ENCODE assay signal across 14 cellular contexts in the genomic region with DNA sequence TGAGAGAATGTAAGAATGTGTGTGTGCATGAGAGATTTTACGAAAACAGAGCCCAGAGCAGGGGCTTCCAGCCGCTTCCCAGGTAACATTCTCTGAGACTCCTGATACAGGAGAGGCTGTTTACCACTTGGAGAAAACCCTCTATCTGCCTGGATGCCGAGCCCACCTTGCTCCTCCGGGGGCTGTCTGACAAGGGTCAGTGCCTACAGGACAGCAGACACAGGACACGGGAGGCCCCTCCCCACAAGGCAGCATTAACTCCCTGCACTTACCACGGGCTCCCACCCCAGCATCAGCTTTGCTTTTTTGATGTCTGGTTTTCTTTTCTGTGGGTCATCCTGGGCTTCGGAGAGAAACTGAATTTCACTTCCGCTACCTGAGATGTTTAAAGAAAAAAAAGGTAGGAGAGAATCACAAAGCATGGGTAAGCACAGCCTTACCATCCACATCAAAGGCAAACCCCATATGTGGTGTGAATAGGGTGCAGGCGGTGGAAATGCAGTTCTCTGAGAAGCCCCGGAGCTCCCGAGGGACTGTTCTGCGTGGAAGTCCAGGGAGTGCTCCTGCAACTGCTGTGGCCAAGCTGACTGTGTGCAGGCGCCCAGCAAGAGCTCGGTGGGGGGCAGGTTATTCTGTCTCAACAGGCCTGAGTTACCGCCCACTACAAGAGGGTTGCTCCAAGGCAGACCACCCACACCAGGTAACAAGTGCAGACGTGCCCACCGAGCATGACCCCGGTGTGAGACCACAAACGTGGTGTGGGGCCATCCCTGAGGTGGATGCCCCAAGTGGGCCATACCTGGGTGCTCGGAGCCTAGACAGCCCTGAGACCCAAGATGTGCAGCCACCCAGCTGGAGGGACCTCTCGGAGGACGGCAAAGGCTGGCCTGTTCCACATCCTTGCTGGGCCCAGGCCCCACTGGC.
DNase-seq lines count a peak whose midpoint lies in the region; ATAC-seq and TF ChIP-seq lines count a peak whose summit lies in the region.
"Had no signal": no experiment of that assay in that cellular context is flagged by ENCODE, and none has a peak within 500 bp of the region (broad histone marks: within the 10 kb centered on the region; RNA-seq: fewer than 3 reads in every experiment).

No MANE protein-coding gene starts in this region.

- no peaks in the 10 kb centered on the region for H3K27me3 Mint-ChIP-seq in CD4-positive, alpha-beta T cell
- no peaks in the 10 kb centered on the region for H3K27me3 Mint-ChIP-seq in activated naive CD8-positive, alpha-beta T cell treated with anti-CD3 and anti-CD28 coated beads, Interleukin-2, amount 10 ng/mL, durations not matched to agents 7 days and 5 days
- H3K27me3 Mint-ChIP-seq in natural killer cell (ENCODE audit: low read depth in 2 of 2) = no peaks in the 10 kb centered on the region

- peak overlapping the region; percentile 95 for H3K27ac Mint-ChIP-seq in CD4-positive, alpha-beta T cell
- peak overlapping the region; percentile 92 for H3K27ac Mint-ChIP-seq in activated naive CD8-positive, alpha-beta T cell treated with anti-CD3 and anti-CD28 coated beads, Interleukin-2, amount 10 ng/mL, durations not matched to agents 7 days and 5 days
- H3K27ac Mint-ChIP-seq in natural killer cell = peak overlapping the region; percentile 72 to 85

- CTCF ChIA-PET in CD4-positive, alpha-beta T cell (lab: Charles Lee) = interaction anchor here (2.1 kb wide), 1 partner anchor 12 kb away, joined by 7 read pairs; no protein-coding TSS in a partner anchor

- POLR2A ChIA-PET in CD4-positive, alpha-beta T cell (lab: Charles Lee) = interaction anchor here (0.6 to 7.0 kb wide), 17 partner anchors 12 to 520 kb away, joined by 3 to 64 read pairs (median 4); no protein-coding TSS in a partner anchor
- POLR2A ChIA-PET in activated naive CD8-positive, alpha-beta T cell treated with anti-CD3 and anti-CD28 coated beads, Interleukin-2, amount 10 ng/mL, durations not matched to agents 7 days and 5 days (lab: Charles Lee) = interaction anchor here (0.6 to 1.1 kb wide), 3 partner anchors 64 to 298 kb away, joined by 3 to 6 read pairs (median 3); no protein-coding TSS in a partner anchor

- H3K9me3 ChIP-seq in CD4-positive, alpha-beta T cell (ENCODE audit: control insufficient read depth, low read length) = no peaks in the 10 kb centered on the region
- no peaks in the 10 kb centered on the region for H3K9me3 ChIP-seq in KOPT-K1 (ENCODE audit: insufficient read depth, low read length, poor library complexity, severe bottlenecking)
- H3K9me3 ChIP-seq: BE2C, prostate gland had no signal

- no peak for TF ChIP-seq CTCF in CD4-positive, alpha-beta T cell (IDR thresholded peaks at IDR 0.05)
- TF ChIP-seq CTCF in natural killer cell (IDR thresholded peaks at IDR 0.05) = no peak
- TF ChIP-seq CTCF in GM20000 (IDR thresholded peaks at IDR 0.05; ENCODE audit: extremely low read depth, missing control alignments) = no peak

- H3K36me3 ChIP-seq in KOPT-K1 (ENCODE audit: insufficient read depth, low read length) = peaks cover 61% of the 10 kb centered on the region
- H3K36me3 ChIP-seq: BE2C, cardiac muscle cell, prostate gland had no signal

- H3K36me3 Mint-ChIP-seq in CD4-positive, alpha-beta T cell (ENCODE audit: low read depth) = peaks cover 54% of the 10 kb centered on the region
- peaks cover 41% of the 10 kb centered on the region for H3K36me3 Mint-ChIP-seq in activated naive CD8-positive, alpha-beta T cell treated with anti-CD3 and anti-CD28 coated beads, Interleukin-2, amount 10 ng/mL, durations not matched to agents 7 days and 5 days
- H3K36me3 Mint-ChIP-seq in natural killer cell = peaks cover 9% of the 10 kb centered on the region

- peak overlapping the region; percentile 82 for H3K4me3 Mint-ChIP-seq in CD4-positive, alpha-beta T cell
- peak overlapping the region; percentile 80 for H3K4me3 Mint-ChIP-seq in activated naive CD8-positive, alpha-beta T cell treated with anti-CD3 and anti-CD28 coated beads, Interleukin-2, amount 10 ng/mL, durations not matched to agents 7 days and 5 days
- peak overlapping the region; percentile 62 for H3K4me3 Mint-ChIP-seq in natural killer cell

- H3K9me3 Mint-ChIP-seq in CD4-positive, alpha-beta T cell = no peaks in the 10 kb centered on the region
- peaks cover 2% of the 10 kb centered on the region for H3K9me3 Mint-ChIP-seq in activated naive CD8-positive, alpha-beta T cell treated with anti-CD3 and anti-CD28 coated beads, Interleukin-2, amount 10 ng/mL, durations not matched to agents 7 days and 5 days
- no peaks in the 10 kb centered on the region for H3K9me3 Mint-ChIP-seq in natural killer cell

- intact Hi-C loops in CD4-positive, alpha-beta T cell (cut with DNase I, micrococcal nuclease) = loop anchor here (1.0 to 10.0 kb wide), 5 partner anchors 11 to 762 kb away; partner anchors contain the start of gene C2orf49 (in 1 of the 2)
- intact Hi-C loops in natural killer cell (cut with micrococcal nuclease) = no loop called here

- DNase-seq in CD4-positive, alpha-beta T cell = peak in 4 of 10 experiments; percentile 26 to 46 (median 28)
- peak; percentile 60 for DNase-seq in activated naive CD8-positive, alpha-beta T cell treated with anti-CD3 and anti-CD28 coated beads, Interleukin-2, amount 10 ng/mL, durations not matched to agents 7 days and 5 days
- DNase-seq in natural killer cell (no peak), GM20000 (ENCODE audit: low spot score) (no peak), retina (no peak)
- DNase-seq: BE2C, NCI-H1092 treated with DMSO at 0.1 percent for 48 hours, NCI-H226 had no signal

- peak overlapping the region; percentile 84 for H3K27ac ChIP-seq in CD4-positive, alpha-beta T cell (ENCODE audit: low read depth, low read length)
- peak overlapping the region; percentile 98 for H3K27ac ChIP-seq in KOPT-K1 (ENCODE audit: low read depth, low read length, poor library complexity, severe bottlenecking)
- H3K27ac ChIP-seq: cardiac muscle cell, prostate gland, SK-N-MC had no signal

- H3K27me3 ChIP-seq in CD4-positive, alpha-beta T cell (ENCODE audit: control insufficient read depth, insufficient read depth, low read length) = no peaks in the 10 kb centered on the region
- H3K27me3 ChIP-seq: BE2C, cardiac muscle cell had no signal

- peak; percentile 8 for ATAC-seq in CD4-positive, alpha-beta T cell (ENCODE audit: poor library complexity)
- ATAC-seq in activated naive CD8-positive, alpha-beta T cell treated with anti-CD3 and anti-CD28 coated beads, Interleukin-2, amount 10 ng/mL, durations not matched to agents 7 days and 5 days (ENCODE audit: low read depth) = peak; percentile 20
- ATAC-seq in natural killer cell = no peak
- ATAC-seq in HG03442 (IDR thresholded peaks at IDR 0.05; ENCODE audit: unreplicated experiment) = no peak
- ATAC-seq in GM21360 (IDR thresholded peaks at IDR 0.05; ENCODE audit: unreplicated experiment) = no peak

- H3K4me1 Mint-ChIP-seq in CD4-positive, alpha-beta T cell (ENCODE audit: low read depth) = peaks cover 69% of the 10 kb centered on the region
- peaks cover 41% of the 10 kb centered on the region for H3K4me1 Mint-ChIP-seq in activated naive CD8-positive, alpha-beta T cell treated with anti-CD3 and anti-CD28 coated beads, Interleukin-2, amount 10 ng/mL, durations not matched to agents 7 days and 5 days
- peaks cover 23 to 30% of the 10 kb centered on the region in 2 donors for H3K4me1 Mint-ChIP-seq in natural killer cell

Comparison
In these comparisons a context has a peak if more than half of its experiments do, and no peak if none do; other contexts are left out.
1. ATAC-seq: peak in CD4-positive, alpha-beta T cell (single experiment) and activated naive CD8-positive, alpha-beta T cell treated with anti-CD3 and anti-CD28 coated beads, Interleukin-2, amount 10 ng/mL, durations not matched to agents 7 days and 5 days (single experiment); none in natural killer cell (0 of 3), HG03442 (single experiment) and GM21360 (single experiment).
2. Peak in every context shown above with its lines, with median percentiles within 50 percentile points of each other: H3K27ac Mint-ChIP-seq and H3K4me3 Mint-ChIP-seq.